In the genomic region with DNA sequence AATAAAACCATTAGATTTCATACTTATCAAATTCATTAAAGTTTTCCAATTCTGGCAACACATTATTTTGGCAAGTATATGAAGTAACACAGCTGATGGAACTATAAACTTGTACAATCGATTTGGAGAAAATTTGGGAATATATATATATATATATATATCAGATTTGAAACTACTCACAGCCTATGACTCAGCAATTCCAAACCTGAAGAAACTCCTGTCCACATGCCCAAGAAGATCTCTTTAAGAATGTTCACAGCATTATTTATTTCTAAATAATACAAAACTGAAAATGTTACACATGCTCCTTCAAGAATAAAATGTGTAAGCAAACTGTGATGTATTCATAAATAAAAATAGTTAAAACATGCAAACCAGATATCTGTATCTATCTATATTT, we compare ENCODE assay signal across 1 cellular context.
TF ChIP-seq lines count a peak whose summit lies in the region.

No MANE protein-coding gene starts in this region.

TF ChIP-seq in K562, 482 proteins besides CTCF, POLR2A, EP300 and RAD21 (continued from another document):
- TF ChIP-seq PKNOX1 (IDR thresholded peaks at IDR 0.05) (no peak), ZKSCAN3 (CRISPR knock-in tag; IDR thresholded peaks at IDR 0.05) (no peak), GTF2F1 (IDR thresholded peaks at IDR 0.05; ENCODE audit: low read depth, low read length) (no peak), C11orf30 (IDR thresholded peaks at IDR 0.05; ENCODE audit: low read depth) (peak; percentile 75), MAFK (IDR thresholded peaks at IDR 0.05; ENCODE audit: low read length) (peak; percentile 72; the same call in 1 of the 2 replicates), MAFF (IDR thresholded peaks at IDR 0.05; ENCODE audit: low read length) (peak; percentile 74; the same call in 1 of the 2 replicates), MAFG (tag; conservative IDR thresholded peaks at IDR 0.05) (peak; percentile 87), DLX4 (CRISPR knock-in tag; IDR thresholded peaks at IDR 0.05) (no peak), SIN3B (IDR thresholded peaks at IDR 0.05; ENCODE audit: low read depth) (no peak), ZNF561 (CRISPR knock-in tag; conservative IDR thresholded peaks at IDR 0.05) (no peak), ZNF707 (CRISPR knock-in tag; conservative IDR thresholded peaks at IDR 0.05) (no peak), NFE2 (IDR thresholded peaks at IDR 0.05; ENCODE audit: low read depth) (peak; percentile 78), NFE2L1 (tag; IDR thresholded peaks at IDR 0.05; ENCODE audit: borderline replicate concordance, low read depth) (peak; percentile 88), ZNF316 (IDR thresholded peaks at IDR 0.05) (peak; percentile 78), DEAF1 (CRISPR knock-in tag; IDR thresholded peaks at IDR 0.05) (no peak), CEBPG (CRISPR knock-in tag; IDR thresholded peaks at IDR 0.05) (no peak), CEBPG (tag; conservative IDR thresholded peaks at IDR 0.05 in 1 of 2, IDR thresholded peaks at IDR 0.05 in 1 of 2) (no peak)
- TF ChIP-seq, protein P1, sequence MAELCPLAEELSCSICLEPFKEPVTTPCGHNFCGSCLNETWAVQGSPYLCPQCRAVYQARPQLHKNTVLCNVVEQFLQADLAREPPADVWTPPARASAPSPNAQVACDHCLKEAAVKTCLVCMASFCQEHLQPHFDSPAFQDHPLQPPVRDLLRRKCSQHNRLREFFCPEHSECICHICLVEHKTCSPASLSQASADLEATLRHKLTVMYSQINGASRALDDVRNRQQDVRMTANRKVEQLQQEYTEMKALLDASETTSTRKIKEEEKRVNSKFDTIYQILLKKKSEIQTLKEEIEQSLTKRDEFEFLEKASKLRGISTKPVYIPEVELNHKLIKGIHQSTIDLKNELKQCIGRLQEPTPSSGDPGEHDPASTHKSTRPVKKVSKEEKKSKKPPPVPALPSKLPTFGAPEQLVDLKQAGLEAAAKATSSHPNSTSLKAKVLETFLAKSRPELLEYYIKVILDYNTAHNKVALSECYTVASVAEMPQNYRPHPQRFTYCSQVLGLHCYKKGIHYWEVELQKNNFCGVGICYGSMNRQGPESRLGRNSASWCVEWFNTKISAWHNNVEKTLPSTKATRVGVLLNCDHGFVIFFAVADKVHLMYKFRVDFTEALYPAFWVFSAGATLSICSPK (IDR thresholded peaks at IDR 0.05; ENCODE audit: borderline replicate concordance), result no peak
